Comparison of ENCODE assay signal across 1 cellular context in the genomic region with DNA sequence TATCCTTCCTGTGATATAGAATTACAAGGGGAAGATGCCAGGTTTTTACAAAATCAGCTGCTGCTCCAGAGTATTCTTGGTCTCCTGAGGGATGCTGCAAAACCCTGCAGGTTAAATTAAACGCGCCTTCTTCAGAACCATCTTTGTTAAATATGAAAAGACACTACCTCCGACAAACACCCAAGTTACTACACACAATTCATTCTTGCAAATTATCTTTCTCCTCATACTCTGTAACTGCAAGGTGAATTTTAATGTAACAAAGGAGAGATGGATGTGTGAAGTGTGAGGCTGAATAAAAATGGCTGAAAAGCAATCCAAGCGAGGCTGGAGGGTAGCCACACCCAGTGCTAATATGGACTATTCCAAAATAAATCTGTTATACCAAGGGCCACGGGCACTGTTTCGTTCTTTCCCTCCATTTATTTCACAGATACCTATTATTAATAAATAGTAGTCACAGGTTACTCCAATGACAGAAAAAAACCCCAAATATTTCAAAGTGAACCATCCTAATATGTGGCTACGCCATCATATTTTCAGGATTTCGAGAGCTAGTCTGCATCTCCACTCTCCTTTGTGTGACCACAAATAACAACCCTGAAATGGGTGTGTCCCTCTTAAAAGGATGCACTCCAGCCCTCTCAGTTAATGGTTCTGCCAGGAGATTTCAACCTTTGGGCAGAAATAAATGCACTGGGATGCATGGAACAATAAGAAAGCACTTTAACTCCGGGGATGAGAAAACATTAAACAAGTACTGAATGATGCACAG.
TF ChIP-seq lines count a peak whose summit lies in the region.

No MANE protein-coding gene starts in this region.

TF ChIP-seq in H1, 55 proteins besides CTCF, POLR2A, EP300 and RAD21 (continued from another document):
- TF ChIP-seq, protein P1, sequence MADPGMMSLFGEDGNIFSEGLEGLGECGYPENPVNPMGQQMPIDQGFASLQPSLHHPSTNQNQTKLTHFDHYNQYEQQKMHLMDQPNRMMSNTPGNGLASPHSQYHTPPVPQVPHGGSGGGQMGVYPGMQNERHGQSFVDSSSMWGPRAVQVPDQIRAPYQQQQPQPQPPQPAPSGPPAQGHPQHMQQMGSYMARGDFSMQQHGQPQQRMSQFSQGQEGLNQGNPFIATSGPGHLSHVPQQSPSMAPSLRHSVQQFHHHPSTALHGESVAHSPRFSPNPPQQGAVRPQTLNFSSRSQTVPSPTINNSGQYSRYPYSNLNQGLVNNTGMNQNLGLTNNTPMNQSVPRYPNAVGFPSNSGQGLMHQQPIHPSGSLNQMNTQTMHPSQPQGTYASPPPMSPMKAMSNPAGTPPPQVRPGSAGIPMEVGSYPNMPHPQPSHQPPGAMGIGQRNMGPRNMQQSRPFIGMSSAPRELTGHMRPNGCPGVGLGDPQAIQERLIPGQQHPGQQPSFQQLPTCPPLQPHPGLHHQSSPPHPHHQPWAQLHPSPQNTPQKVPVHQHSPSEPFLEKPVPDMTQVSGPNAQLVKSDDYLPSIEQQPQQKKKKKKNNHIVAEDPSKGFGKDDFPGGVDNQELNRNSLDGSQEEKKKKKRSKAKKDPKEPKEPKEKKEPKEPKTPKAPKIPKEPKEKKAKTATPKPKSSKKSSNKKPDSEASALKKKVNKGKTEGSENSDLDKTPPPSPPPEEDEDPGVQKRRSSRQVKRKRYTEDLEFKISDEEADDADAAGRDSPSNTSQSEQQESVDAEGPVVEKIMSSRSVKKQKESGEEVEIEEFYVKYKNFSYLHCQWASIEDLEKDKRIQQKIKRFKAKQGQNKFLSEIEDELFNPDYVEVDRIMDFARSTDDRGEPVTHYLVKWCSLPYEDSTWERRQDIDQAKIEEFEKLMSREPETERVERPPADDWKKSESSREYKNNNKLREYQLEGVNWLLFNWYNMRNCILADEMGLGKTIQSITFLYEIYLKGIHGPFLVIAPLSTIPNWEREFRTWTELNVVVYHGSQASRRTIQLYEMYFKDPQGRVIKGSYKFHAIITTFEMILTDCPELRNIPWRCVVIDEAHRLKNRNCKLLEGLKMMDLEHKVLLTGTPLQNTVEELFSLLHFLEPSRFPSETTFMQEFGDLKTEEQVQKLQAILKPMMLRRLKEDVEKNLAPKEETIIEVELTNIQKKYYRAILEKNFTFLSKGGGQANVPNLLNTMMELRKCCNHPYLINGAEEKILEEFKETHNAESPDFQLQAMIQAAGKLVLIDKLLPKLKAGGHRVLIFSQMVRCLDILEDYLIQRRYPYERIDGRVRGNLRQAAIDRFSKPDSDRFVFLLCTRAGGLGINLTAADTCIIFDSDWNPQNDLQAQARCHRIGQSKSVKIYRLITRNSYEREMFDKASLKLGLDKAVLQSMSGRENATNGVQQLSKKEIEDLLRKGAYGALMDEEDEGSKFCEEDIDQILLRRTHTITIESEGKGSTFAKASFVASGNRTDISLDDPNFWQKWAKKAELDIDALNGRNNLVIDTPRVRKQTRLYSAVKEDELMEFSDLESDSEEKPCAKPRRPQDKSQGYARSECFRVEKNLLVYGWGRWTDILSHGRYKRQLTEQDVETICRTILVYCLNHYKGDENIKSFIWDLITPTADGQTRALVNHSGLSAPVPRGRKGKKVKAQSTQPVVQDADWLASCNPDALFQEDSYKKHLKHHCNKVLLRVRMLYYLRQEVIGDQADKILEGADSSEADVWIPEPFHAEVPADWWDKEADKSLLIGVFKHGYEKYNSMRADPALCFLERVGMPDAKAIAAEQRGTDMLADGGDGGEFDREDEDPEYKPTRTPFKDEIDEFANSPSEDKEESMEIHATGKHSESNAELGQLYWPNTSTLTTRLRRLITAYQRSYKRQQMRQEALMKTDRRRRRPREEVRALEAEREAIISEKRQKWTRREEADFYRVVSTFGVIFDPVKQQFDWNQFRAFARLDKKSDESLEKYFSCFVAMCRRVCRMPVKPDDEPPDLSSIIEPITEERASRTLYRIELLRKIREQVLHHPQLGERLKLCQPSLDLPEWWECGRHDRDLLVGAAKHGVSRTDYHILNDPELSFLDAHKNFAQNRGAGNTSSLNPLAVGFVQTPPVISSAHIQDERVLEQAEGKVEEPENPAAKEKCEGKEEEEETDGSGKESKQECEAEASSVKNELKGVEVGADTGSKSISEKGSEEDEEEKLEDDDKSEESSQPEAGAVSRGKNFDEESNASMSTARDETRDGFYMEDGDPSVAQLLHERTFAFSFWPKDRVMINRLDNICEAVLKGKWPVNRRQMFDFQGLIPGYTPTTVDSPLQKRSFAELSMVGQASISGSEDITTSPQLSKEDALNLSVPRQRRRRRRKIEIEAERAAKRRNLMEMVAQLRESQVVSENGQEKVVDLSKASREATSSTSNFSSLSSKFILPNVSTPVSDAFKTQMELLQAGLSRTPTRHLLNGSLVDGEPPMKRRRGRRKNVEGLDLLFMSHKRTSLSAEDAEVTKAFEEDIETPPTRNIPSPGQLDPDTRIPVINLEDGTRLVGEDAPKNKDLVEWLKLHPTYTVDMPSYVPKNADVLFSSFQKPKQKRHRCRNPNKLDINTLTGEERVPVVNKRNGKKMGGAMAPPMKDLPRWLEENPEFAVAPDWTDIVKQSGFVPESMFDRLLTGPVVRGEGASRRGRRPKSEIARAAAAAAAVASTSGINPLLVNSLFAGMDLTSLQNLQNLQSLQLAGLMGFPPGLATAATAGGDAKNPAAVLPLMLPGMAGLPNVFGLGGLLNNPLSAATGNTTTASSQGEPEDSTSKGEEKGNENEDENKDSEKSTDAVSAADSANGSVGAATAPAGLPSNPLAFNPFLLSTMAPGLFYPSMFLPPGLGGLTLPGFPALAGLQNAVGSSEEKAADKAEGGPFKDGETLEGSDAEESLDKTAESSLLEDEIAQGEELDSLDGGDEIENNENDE (IDR thresholded peaks at IDR 0.05; ENCODE audit: insufficient replicate concordance, low read length): no peak
- TF ChIP-seq KDM5A (IDR thresholded peaks at IDR 0.05; ENCODE audit: low read length): no peak
- TF ChIP-seq ZNF274 (IDR thresholded peaks at IDR 0.05; ENCODE audit: borderline replicate concordance, extremely low read depth, low read length): no peak
- TF ChIP-seq RNF2 (IDR thresholded peaks at IDR 0.05; ENCODE audit: borderline replicate concordance, low read depth, low read length, missing control alignments, poor library complexity, severe bottlenecking): no peak
- TF ChIP-seq CHD2 (IDR thresholded peaks at IDR 0.05; ENCODE audit: low read length): no peak
- no peak for TF ChIP-seq SIRT6 (IDR thresholded peaks at IDR 0.05; ENCODE audit: low read length)
- TF ChIP-seq HDAC2 (IDR thresholded peaks at IDR 0.05; ENCODE audit: borderline replicate concordance in 1 of 2, low read depth in 2 of 2, low read length in 2 of 2): no peak
- TF ChIP-seq EGR1 (IDR thresholded peaks at IDR 0.05; ENCODE audit: borderline replicate concordance, low read depth, low read length): no peak
- no peak for TF ChIP-seq RXRA (IDR thresholded peaks at IDR 0.05; ENCODE audit: insufficient read depth, low read depth, low read length)
- TF ChIP-seq SIX5 (IDR thresholded peaks at IDR 0.05; ENCODE audit: low read depth, low read length): no peak
